9 cellular contexts compared by ENCODE assay signal in the genomic region with DNA sequence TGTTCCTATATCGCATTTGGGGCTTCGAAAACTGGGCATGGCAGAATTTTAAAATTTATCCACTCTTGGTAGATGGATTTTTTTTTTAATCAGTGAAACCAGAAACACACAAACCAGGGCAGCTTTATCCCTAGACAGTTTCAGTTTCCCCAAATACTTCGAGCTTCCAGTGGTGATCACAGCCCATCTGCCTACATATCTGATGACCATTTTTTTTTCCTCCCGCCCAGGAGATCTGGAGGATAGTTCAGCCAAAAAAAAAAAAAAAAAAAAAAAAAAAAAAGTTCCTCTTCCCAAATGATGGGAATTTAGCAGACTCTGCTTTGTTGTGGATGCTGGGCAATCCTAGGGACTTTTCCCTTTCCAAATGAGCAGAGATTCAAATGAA. TPM values are rescaled to one million over a fixed set of nuclear protein-coding genes. Genes with fewer than 3 reads are reported as not detected.
DNase-seq lines count a peak whose midpoint lies in the region; ATAC-seq and TF ChIP-seq lines count a peak whose summit lies in the region.
"Had no signal": no experiment of that assay in that cellular context is flagged by ENCODE, and none has a peak within 500 bp of the region (broad histone marks: within the 10 kb centered on the region; RNA-seq: fewer than 3 reads in every experiment).

No MANE protein-coding gene starts in this region.

- H3K9me3 ChIP-seq in HUES64 (ENCODE audit: insufficient read depth, low read depth, low read length) (no peaks in the 10 kb centered on the region), adrenal gland (replicated peaks in 1 of 3) (no peaks in the 10 kb centered on the region), subcutaneous abdominal adipose tissue (ENCODE audit: control insufficient read depth in 5 of 5, low read length in 5 of 5) (no peaks in the 10 kb centered on the region)

- H3K27me3 ChIP-seq in HUES64 (ENCODE audit: insufficient read depth, low read length) (peaks cover 88% of the 10 kb centered on the region), adrenal gland (no peaks in the 10 kb centered on the region), subcutaneous abdominal adipose tissue (ENCODE audit: control insufficient read depth in 5 of 5, insufficient read depth in 4 of 5, low read length in 5 of 5) (no peaks in the 10 kb centered on the region)

- WGBS in HUES64, result 40% methylated on average over 2 of the region's 4 CpGs
- WGBS in adrenal gland, 4 donors, result 8 to 13% (median 10%) methylated on average over 4 of the region's 4 CpGs

- H3K9ac ChIP-seq in HUES64 (ENCODE audit: low read depth, low read length) (no peak overlapping the region), subcutaneous abdominal adipose tissue (ENCODE audit: low read length in 5 of 5) (peak overlapping the region; percentile 84 to 99 (median 99))

- H3K27ac ChIP-seq in HUES64 (ENCODE audit: low read depth, low read length), result no peak overlapping the region
- H3K27ac ChIP-seq in adrenal gland, result peak overlapping the region; percentile 37 to 98 (median 79)
- peak overlapping the region; percentile 99 for H3K27ac ChIP-seq in subcutaneous abdominal adipose tissue (ENCODE audit: low read depth, low read length)

- H3K36me3 ChIP-seq in HUES64 (ENCODE audit: insufficient read depth, low read length) (no peaks in the 10 kb centered on the region), adrenal gland (replicated peaks in 1 of 2) (no peaks in the 10 kb centered on the region), subcutaneous abdominal adipose tissue (ENCODE audit: control insufficient read depth in 5 of 5, insufficient read depth in 5 of 5, low read length in 5 of 5) (no peaks in the 10 kb centered on the region)

- TF ChIP-seq POLR2A in adrenal gland (IDR thresholded peaks at IDR 0.05), result no peak

- H3K4me1 ChIP-seq in HUES64 (ENCODE audit: insufficient read depth, low read length) (peaks cover 9% of the 10 kb centered on the region; the same call in 1 of the 2 replicates), adrenal gland (replicated peaks in 1 of 2) (peaks cover 0 to 17% of the 10 kb centered on the region in 2 donors), subcutaneous abdominal adipose tissue (ENCODE audit: control insufficient read depth in 5 of 5, insufficient read depth in 5 of 5, low read length in 5 of 5) (peaks cover 4 to 42% (median 38%) of the 10 kb centered on the region in 5 donors)

- no peak for TF ChIP-seq CTCF in adrenal gland (IDR thresholded peaks at IDR 0.05)

- intact Hi-C loops in adrenal gland (cut with DNase I), result no loop called here

- no peak for ATAC-seq in GM19452 (IDR thresholded peaks at IDR 0.05; ENCODE audit: unreplicated experiment)
- ATAC-seq in GM21381 (IDR thresholded peaks at IDR 0.05; ENCODE audit: unreplicated experiment), result no peak
- no peak for ATAC-seq in GM21619 (IDR thresholded peaks at IDR 0.05; ENCODE audit: unreplicated experiment)

- DNase-seq in adrenal gland (no peak), iPS-NIHi11 (ENCODE audit: low spot score) (peak; percentile 10), RPMI8226 (no peak)
- DNase-seq: GOT3 had no signal

- H3K4me3 ChIP-seq in HUES64 (ENCODE audit: low read length), result peak overlapping the region; percentile 64
- H3K4me3 ChIP-seq in adrenal gland, result peak overlapping the region in 2 of 4 donors; percentile 50 to 86
- peak overlapping the region; percentile 78 to 96 (median 87) for H3K4me3 ChIP-seq in subcutaneous abdominal adipose tissue (ENCODE audit: low read depth in 1 of 5, low read length in 5 of 5)

RNA-seq across cellular contexts. Expression of a gene that starts 1.0 kb away (rescaled TPM):
- 2.6 TPM for polyA plus RNA-seq in HUES64 (2013, experiment 1 of 2)
- 3.7 TPM for polyA plus RNA-seq in HUES64 (2013, experiment 2 of 2)
- total RNA-seq in adrenal gland, result 10 to 100 TPM in 7 of 8 donors, 1 to 10 TPM in 1; 8.2 to 27.7 (median 16.3) TPM
- 10 to 100 TPM in 1 of 3 donors, 1 to 10 TPM in 2; 3.8 to 14.4 (median 7.5) TPM for polyA plus RNA-seq in adrenal gland
